In the genomic region with DNA sequence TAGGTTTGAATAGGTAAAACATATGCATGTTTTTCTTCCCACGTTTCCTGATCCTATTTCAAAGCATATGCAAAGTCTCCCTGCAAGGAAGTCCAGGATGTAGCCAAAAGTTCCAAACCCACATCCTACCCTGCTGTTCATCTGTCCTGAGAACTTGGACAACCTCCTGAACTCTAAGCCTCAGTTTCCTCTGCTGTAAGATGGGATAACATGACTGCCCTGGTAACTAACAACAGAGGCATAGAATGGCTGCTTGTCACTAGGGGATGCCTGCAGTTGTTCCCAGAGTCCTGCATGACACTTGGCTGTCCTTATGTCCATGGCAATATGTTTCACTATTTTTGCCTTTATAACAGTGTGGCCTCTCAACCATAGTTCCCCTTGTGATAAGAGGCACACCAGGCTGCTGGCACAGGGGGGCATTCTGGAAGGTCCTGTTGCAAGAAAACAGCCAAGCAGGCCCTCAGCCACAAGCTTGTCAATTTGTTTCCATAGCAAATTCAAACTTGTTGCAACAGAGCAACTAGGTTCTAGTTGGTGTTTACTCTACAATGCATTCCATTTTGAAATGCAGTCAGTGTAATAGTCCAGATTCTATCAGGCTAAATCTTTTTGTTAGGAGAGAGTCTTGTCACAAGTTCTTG, we compare ENCODE assay signal across 2 cellular contexts.
TF ChIP-seq lines count a peak whose summit lies in the region.

No MANE protein-coding gene starts in this region.

TF ChIP-seq in A549, 52 proteins besides CTCF, POLR2A, EP300 and RAD21:
- TF ChIP-seq FOSL2 (IDR thresholded peaks at IDR 0.05) (no peak), FOSL2 (CRISPR knock-in tag; IDR thresholded peaks at IDR 0.05) (no peak), HEYL (CRISPR knock-in tag; IDR thresholded peaks at IDR 0.05) (no peak), REST (IDR thresholded peaks at IDR 0.05) (no peak), CEBPB (IDR thresholded peaks at IDR 0.05) (no peak), HDAC2 (IDR thresholded peaks at IDR 0.05) (no peak)

TF ChIP-seq in K562, 482 proteins besides CTCF, POLR2A, EP300 and RAD21 (continues in another document):
- no peak for TF ChIP-seq MBD2 (IDR thresholded peaks at IDR 0.05; ENCODE audit: borderline replicate concordance, low read depth)
- TF ChIP-seq ZNF384 (IDR thresholded peaks at IDR 0.05; ENCODE audit: low read depth, low read length), result no peak
- no peak for TF ChIP-seq NFRKB (IDR thresholded peaks at IDR 0.05; ENCODE audit: low read depth)
- no peak for TF ChIP-seq ZNF696 (CRISPR knock-in tag; conservative IDR thresholded peaks at IDR 0.05)
- TF ChIP-seq MNT (conservative IDR thresholded peaks at IDR 0.05), result 0 out of 4 replicates have a peak, but pooled peaks of 1 of the 2 experiments have one; percentile 35
- no peak for TF ChIP-seq ZNF3 (CRISPR knock-in tag; IDR thresholded peaks at IDR 0.05)
- TF ChIP-seq CSDE1 (IDR thresholded peaks at IDR 0.05), result 0 out of 4 replicates have a peak, but pooled peaks of 1 of the 2 experiments have one; percentile 21
- no peak for TF ChIP-seq ZNF668 (CRISPR knock-in tag; IDR thresholded peaks at IDR 0.05)
- TF ChIP-seq ARID2 (IDR thresholded peaks at IDR 0.05), result no peak
- TF ChIP-seq JUNB (CRISPR knock-in tag; conservative IDR thresholded peaks at IDR 0.05), result no peak
- 0 out of 3 replicates have a peak, but pooled peaks of 1 of the 2 experiments have one; percentile 16 for TF ChIP-seq CBX3 (IDR thresholded peaks at IDR 0.05; ENCODE audit: borderline replicate concordance in 1 of 2, low read length in 2 of 2)
- TF ChIP-seq, protein P1, sequence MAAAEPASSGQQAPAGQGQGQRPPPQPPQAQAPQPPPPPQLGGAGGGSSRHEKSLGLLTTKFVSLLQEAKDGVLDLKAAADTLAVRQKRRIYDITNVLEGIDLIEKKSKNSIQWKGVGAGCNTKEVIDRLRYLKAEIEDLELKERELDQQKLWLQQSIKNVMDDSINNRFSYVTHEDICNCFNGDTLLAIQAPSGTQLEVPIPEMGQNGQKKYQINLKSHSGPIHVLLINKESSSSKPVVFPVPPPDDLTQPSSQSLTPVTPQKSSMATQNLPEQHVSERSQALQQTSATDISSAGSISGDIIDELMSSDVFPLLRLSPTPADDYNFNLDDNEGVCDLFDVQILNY (CRISPR knock-in tag; IDR thresholded peaks at IDR 0.05), result no peak
- TF ChIP-seq KDM1A (IDR thresholded peaks at IDR 0.05), result peak; percentile 42 to 67; a peak in 3 of 4 replicates
- TF ChIP-seq ZNF184 (CRISPR knock-in tag; IDR thresholded peaks at IDR 0.05), result no peak
- TF ChIP-seq, protein P2, sequence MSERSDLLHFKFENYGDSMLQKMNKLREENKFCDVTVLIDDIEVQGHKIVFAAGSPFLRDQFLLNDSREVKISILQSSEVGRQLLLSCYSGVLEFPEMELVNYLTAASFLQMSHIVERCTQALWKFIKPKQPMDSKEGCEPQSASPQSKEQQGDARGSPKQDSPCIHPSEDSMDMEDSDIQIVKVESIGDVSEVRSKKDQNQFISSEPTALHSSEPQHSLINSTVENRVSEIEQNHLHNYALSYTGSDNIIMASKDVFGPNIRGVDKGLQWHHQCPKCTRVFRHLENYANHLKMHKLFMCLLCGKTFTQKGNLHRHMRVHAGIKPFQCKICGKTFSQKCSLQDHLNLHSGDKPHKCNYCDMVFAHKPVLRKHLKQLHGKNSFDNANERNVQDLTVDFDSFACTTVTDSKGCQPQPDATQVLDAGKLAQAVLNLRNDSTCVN (CRISPR knock-in tag; IDR thresholded peaks at IDR 0.05), result no peak
- TF ChIP-seq RBM25 (IDR thresholded peaks at IDR 0.05; ENCODE audit: low read depth, low read length, severe bottlenecking), result peak; percentile 70
- TF ChIP-seq, protein P3, sequence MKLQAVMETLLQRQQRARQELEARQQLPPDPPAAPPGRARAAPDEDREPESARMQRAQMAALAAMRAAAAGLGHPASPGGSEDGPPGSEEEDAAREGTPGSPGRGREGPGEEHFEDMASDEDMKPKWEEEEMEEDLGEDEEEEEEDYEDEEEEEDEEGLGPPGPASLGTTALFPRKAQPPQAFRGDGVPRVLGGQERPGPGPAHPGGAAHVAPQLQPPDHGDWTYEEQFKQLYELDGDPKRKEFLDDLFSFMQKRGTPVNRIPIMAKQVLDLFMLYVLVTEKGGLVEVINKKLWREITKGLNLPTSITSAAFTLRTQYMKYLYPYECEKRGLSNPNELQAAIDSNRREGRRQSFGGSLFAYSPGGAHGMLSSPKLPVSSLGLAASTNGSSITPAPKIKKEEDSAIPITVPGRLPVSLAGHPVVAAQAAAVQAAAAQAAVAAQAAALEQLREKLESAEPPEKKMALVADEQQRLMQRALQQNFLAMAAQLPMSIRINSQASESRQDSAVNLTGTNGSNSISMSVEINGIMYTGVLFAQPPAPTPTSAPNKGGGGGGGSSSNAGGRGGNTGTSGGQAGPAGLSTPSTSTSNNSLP (IDR thresholded peaks at IDR 0.05; ENCODE audit: borderline replicate concordance, low read depth, low read length), result no peak
- no peak for TF ChIP-seq TRIM28 (IDR thresholded peaks at IDR 0.05)
- TF ChIP-seq HNRNPK (IDR thresholded peaks at IDR 0.05; ENCODE audit: low read depth, low read length, poor library complexity, severe bottlenecking), result no peak
- TF ChIP-seq FOXJ3 (CRISPR knock-in tag; IDR thresholded peaks at IDR 0.05), result peak; percentile 67; the same call in 1 of the 2 replicates
- TF ChIP-seq ZNF134 (CRISPR knock-in tag; conservative IDR thresholded peaks at IDR 0.05), result no peak
- 0 out of 4 replicates have a peak, but pooled peaks of 1 of the 2 experiments have one; percentile 26 for TF ChIP-seq FOXA3 (CRISPR knock-in tag; conservative IDR thresholded peaks at IDR 0.05 in 1 of 2, IDR thresholded peaks at IDR 0.05 in 1 of 2)
- TF ChIP-seq SRSF7 (optimal IDR thresholded peaks at IDR 0.05; ENCODE audit: low read depth, low read length), result no peak
- TF ChIP-seq TCFL5 (CRISPR knock-in tag; conservative IDR thresholded peaks at IDR 0.05), result no peak
- TF ChIP-seq, protein P4, sequence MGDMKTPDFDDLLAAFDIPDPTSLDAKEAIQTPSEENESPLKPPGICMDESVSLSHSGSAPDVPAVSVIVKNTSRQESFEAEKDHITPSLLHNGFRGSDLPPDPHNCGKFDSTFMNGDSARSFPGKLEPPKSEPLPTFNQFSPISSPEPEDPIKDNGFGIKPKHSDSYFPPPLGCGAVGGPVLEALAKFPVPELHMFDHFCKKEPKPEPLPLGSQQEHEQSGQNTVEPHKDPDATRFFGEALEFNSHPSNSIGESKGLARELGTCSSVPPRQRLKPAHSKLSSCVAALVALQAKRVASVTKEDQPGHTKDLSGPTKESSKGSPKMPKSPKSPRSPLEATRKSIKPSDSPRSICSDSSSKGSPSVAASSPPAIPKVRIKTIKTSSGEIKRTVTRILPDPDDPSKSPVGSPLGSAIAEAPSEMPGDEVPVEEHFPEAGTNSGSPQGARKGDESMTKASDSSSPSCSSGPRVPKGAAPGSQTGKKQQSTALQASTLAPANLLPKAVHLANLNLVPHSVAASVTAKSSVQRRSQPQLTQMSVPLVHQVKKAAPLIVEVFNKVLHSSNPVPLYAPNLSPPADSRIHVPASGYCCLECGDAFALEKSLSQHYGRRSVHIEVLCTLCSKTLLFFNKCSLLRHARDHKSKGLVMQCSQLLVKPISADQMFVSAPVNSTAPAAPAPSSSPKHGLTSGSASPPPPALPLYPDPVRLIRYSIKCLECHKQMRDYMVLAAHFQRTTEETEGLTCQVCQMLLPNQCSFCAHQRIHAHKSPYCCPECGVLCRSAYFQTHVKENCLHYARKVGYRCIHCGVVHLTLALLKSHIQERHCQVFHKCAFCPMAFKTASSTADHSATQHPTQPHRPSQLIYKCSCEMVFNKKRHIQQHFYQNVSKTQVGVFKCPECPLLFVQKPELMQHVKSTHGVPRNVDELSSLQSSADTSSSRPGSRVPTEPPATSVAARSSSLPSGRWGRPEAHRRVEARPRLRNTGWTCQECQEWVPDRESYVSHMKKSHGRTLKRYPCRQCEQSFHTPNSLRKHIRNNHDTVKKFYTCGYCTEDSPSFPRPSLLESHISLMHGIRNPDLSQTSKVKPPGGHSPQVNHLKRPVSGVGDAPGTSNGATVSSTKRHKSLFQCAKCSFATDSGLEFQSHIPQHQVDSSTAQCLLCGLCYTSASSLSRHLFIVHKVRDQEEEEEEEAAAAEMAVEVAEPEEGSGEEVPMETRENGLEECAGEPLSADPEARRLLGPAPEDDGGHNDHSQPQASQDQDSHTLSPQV (IDR thresholded peaks at IDR 0.05), result peak; percentile 33; the same call in 1 of the 2 replicates
- TF ChIP-seq SETDB1 (IDR thresholded peaks at IDR 0.05; ENCODE audit: low read length), result no peak
- TF ChIP-seq RBM17 (IDR thresholded peaks at IDR 0.05; ENCODE audit: borderline replicate concordance, low read depth, low read length), result no peak
- no peak for TF ChIP-seq ZNF584 (CRISPR knock-in tag; IDR thresholded peaks at IDR 0.05; ENCODE audit: low read depth)
- no peak for TF ChIP-seq NELFE (IDR thresholded peaks at IDR 0.05; ENCODE audit: insufficient read depth, insufficient read length)
- no peak for TF ChIP-seq ZBTB8A (IDR thresholded peaks at IDR 0.05; ENCODE audit: partially characterized antibody)
- peak; percentile 78 for TF ChIP-seq BCOR (IDR thresholded peaks at IDR 0.05)
- no peak for TF ChIP-seq LEF1 (IDR thresholded peaks at IDR 0.05)
- TF ChIP-seq ZBTB17 (CRISPR knock-in tag; IDR thresholded peaks at IDR 0.05), result no peak
- no peak for TF ChIP-seq ZNF253 (CRISPR knock-in tag; conservative IDR thresholded peaks at IDR 0.05)
- peak; percentile 26; the same call in 1 of the 2 replicates for TF ChIP-seq ZNF263 (CRISPR knock-in tag; IDR thresholded peaks at IDR 0.05; ENCODE audit: borderline replicate concordance)
- TF ChIP-seq RFX1 (IDR thresholded peaks at IDR 0.05), result peak; percentile 56
- no peak for TF ChIP-seq ZNF766 (CRISPR knock-in tag; conservative IDR thresholded peaks at IDR 0.05)
- TF ChIP-seq, protein P5, sequence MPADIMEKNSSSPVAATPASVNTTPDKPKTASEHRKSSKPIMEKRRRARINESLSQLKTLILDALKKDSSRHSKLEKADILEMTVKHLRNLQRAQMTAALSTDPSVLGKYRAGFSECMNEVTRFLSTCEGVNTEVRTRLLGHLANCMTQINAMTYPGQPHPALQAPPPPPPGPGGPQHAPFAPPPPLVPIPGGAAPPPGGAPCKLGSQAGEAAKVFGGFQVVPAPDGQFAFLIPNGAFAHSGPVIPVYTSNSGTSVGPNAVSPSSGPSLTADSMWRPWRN (IDR thresholded peaks at IDR 0.05; ENCODE audit: low read depth), result no peak
- TF ChIP-seq, protein P6, sequence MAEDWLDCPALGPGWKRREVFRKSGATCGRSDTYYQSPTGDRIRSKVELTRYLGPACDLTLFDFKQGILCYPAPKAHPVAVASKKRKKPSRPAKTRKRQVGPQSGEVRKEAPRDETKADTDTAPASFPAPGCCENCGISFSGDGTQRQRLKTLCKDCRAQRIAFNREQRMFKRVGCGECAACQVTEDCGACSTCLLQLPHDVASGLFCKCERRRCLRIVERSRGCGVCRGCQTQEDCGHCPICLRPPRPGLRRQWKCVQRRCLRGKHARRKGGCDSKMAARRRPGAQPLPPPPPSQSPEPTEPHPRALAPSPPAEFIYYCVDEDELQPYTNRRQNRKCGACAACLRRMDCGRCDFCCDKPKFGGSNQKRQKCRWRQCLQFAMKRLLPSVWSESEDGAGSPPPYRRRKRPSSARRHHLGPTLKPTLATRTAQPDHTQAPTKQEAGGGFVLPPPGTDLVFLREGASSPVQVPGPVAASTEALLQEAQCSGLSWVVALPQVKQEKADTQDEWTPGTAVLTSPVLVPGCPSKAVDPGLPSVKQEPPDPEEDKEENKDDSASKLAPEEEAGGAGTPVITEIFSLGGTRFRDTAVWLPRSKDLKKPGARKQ (CRISPR knock-in tag; IDR thresholded peaks at IDR 0.05), result no peak
- no peak for TF ChIP-seq RBM39 (optimal IDR thresholded peaks at IDR 0.05; ENCODE audit: low read depth, low read length)
- TF ChIP-seq MEF2A (IDR thresholded peaks at IDR 0.05; ENCODE audit: control insufficient read depth, low read depth, low read length), result no peak
- no peak for TF ChIP-seq NRF1 (conservative IDR thresholded peaks at IDR 0.05 in 1 of 2, IDR thresholded peaks at IDR 0.05 in 1 of 2)
- TF ChIP-seq BCL6 (CRISPR knock-in tag; IDR thresholded peaks at IDR 0.05), result no peak
- TF ChIP-seq TFE3 (CRISPR knock-in tag; IDR thresholded peaks at IDR 0.05), result no peak
- no peak for TF ChIP-seq ZNF347 (CRISPR knock-in tag; IDR thresholded peaks at IDR 0.05; ENCODE audit: low read depth)
- TF ChIP-seq KHSRP (IDR thresholded peaks at IDR 0.05), result no peak
- TF ChIP-seq ATF6 (CRISPR knock-in tag; IDR thresholded peaks at IDR 0.05), result no peak
